16 cellular contexts compared by ENCODE assay signal in the genomic region with DNA sequence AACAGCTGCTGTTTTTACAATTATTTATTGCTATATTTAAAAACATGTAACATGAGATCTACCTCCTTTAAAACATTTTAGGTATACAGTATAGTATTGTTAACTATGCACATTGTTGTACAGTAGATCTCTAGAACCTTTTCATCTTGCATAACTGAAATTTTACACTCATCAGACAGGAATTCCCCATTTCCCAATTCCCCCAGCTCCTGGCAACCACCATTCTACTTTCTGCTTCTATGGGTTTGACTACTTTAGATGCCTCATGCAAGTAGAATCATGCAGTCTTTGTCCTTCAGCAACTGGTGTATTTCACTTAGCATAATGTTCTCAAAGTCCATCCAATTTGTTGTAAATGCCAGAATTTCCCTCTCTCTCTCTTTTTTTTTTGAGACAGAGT. TPM values are rescaled to one million over a fixed set of nuclear protein-coding genes. Genes with fewer than 3 reads are reported as not detected.
DNase-seq lines count a peak whose midpoint lies in the region; ATAC-seq, FAIRE-seq and TF ChIP-seq lines count a peak whose summit lies in the region.
"Had no signal": no experiment of that assay in that cellular context is flagged by ENCODE, and none has a peak within 500 bp of the region (broad histone marks: within the 10 kb centered on the region; RNA-seq: fewer than 3 reads in every experiment).

No MANE protein-coding gene starts in this region.

- no peaks in the 10 kb centered on the region for H3K27me3 Mint-ChIP-seq in stimulated activated naive CD8-positive, alpha-beta T cell treated with anti-CD3 and anti-CD28 coated beads, Interleukin-15, amount 100 ng/mL, for 72 hours
- peaks cover 6% of the 10 kb centered on the region for H3K27me3 Mint-ChIP-seq in WTC11 (ENCODE audit: low read depth)
- peaks cover 3 to 10% (median 5%) of the 10 kb centered on the region in 3 donors for H3K27me3 Mint-ChIP-seq in immature natural killer cell (ENCODE audit: low read depth in 3 of 3)
- H3K27me3 Mint-ChIP-seq: activated CD8-positive, alpha-beta T cell treated with anti-CD3 and anti-CD28 coated beads for 36 hours had no signal

- H3K4me3 Mint-ChIP-seq in stimulated activated naive CD8-positive, alpha-beta T cell treated with anti-CD3 and anti-CD28 coated beads, Interleukin-15, amount 100 ng/mL, for 72 hours, result no peak overlapping the region
- H3K4me3 Mint-ChIP-seq in WTC11, result no peak overlapping the region
- no peak overlapping the region for H3K4me3 Mint-ChIP-seq in immature natural killer cell
- H3K4me3 Mint-ChIP-seq: activated CD8-positive, alpha-beta T cell treated with anti-CD3 and anti-CD28 coated beads for 36 hours had no signal

- DNase-seq in GM18507 (ENCODE audit: extremely low spot score, insufficient read length, low read depth), result no peak
- DNase-seq in renal cortical epithelial cell (ENCODE audit: low read depth), result peak; percentile 66
- DNase-seq in stimulated activated naive CD8-positive, alpha-beta T cell treated with anti-CD3 and anti-CD28 coated beads, Interleukin-15, amount 100 ng/mL, for 72 hours, result no peak
- no peak for DNase-seq in WTC11 (ENCODE audit: low spot score)
- no peak for DNase-seq in stimulated activated CD4-positive, alpha-beta T cell treated with anti-CD3 and anti-CD28 coated beads, Interleukin-4, amount 100 ng/mL, for 1 hour
- DNase-seq in immature natural killer cell, result no peak
- DNase-seq: activated CD8-positive, alpha-beta T cell treated with anti-CD3 and anti-CD28 coated beads for 36 hours; Caco-2; caudate nucleus; NCI-H748 treated with DMSO at 0.1 percent for 48 hours; T-helper 9 cell; testis had no signal

- POLR2A ChIA-PET in WTC11 (lab: Charles Lee), result no interaction called here

- no peak overlapping the region for H3K27ac Mint-ChIP-seq in stimulated activated naive CD8-positive, alpha-beta T cell treated with anti-CD3 and anti-CD28 coated beads, Interleukin-15, amount 100 ng/mL, for 72 hours
- no peak overlapping the region for H3K27ac Mint-ChIP-seq in WTC11
- no peak overlapping the region for H3K27ac Mint-ChIP-seq in immature natural killer cell
- H3K27ac Mint-ChIP-seq: activated CD8-positive, alpha-beta T cell treated with anti-CD3 and anti-CD28 coated beads for 36 hours had no signal

- H3K4me1 Mint-ChIP-seq in stimulated activated naive CD8-positive, alpha-beta T cell treated with anti-CD3 and anti-CD28 coated beads, Interleukin-15, amount 100 ng/mL, for 72 hours, result peaks cover 7% of the 10 kb centered on the region
- no peaks in the 10 kb centered on the region for H3K4me1 Mint-ChIP-seq in WTC11
- no peaks in the 10 kb centered on the region for H3K4me1 Mint-ChIP-seq in immature natural killer cell

- FAIRE-seq in GM18507 (lab: Jason Lieb, UNC), result peak; percentile 5
- FAIRE-seq: endothelial cell of umbilical vein had no signal

- no peaks in the 10 kb centered on the region for H3K36me3 Mint-ChIP-seq in WTC11
- H3K36me3 Mint-ChIP-seq in immature natural killer cell, result peaks cover 0 to 10% (median 3%) of the 10 kb centered on the region in 3 donors

- ATAC-seq in SK-N-SH treated with all-trans-retinoic acid at 6 μM for 48 hours, result peak; percentile 61; the same call in 2 of the 3 replicates
- ATAC-seq in esophagus mucosa, result peak; percentile 59
- no peak for ATAC-seq in stimulated activated naive CD8-positive, alpha-beta T cell treated with anti-CD3 and anti-CD28 coated beads, Interleukin-15, amount 100 ng/mL, for 72 hours
- no peak for ATAC-seq in WTC11
- ATAC-seq: activated CD8-positive, alpha-beta T cell treated with anti-CD3 and anti-CD28 coated beads for 36 hours had no signal

- H3K9me3 Mint-ChIP-seq in stimulated activated naive CD8-positive, alpha-beta T cell treated with anti-CD3 and anti-CD28 coated beads, Interleukin-15, amount 100 ng/mL, for 72 hours, result peaks cover 6 to 9% of the 10 kb centered on the region in 2 donors
- peaks cover 21% of the 10 kb centered on the region for H3K9me3 Mint-ChIP-seq in WTC11
- peaks cover 0 to 16% (median 2%) of the 10 kb centered on the region in 6 donors for H3K9me3 Mint-ChIP-seq in immature natural killer cell

- CTCF ChIA-PET in WTC11 (lab: Charles Lee), result no interaction called here

- no peak for TF ChIP-seq CTCF in WTC11 (IDR thresholded peaks at IDR 0.05)

TF ChIP-seq in SK-N-SH treated with all-trans-retinoic acid at 6 μM for 48 hours, 23 proteins besides CTCF, POLR2A, EP300 and RAD21:
- no peak for TF ChIP-seq SNAI2 (CRISPR knock-in tag; IDR thresholded peaks at IDR 0.05)
- TF ChIP-seq BACH2 (CRISPR knock-in tag; IDR thresholded peaks at IDR 0.05; ENCODE audit: borderline replicate concordance), result no peak
- TF ChIP-seq ZNF70 (CRISPR knock-in tag; IDR thresholded peaks at IDR 0.05), result no peak
- no peak for TF ChIP-seq ZFP30 (CRISPR knock-in tag; IDR thresholded peaks at IDR 0.05)
- TF ChIP-seq ISL1 (CRISPR knock-in tag; IDR thresholded peaks at IDR 0.05), result no peak
- no peak for TF ChIP-seq ZFP3 (CRISPR knock-in tag; IDR thresholded peaks at IDR 0.05)
- TF ChIP-seq CSDC2 (CRISPR knock-in tag; IDR thresholded peaks at IDR 0.05), result no peak
- TF ChIP-seq RARB (CRISPR knock-in tag; IDR thresholded peaks at IDR 0.05), result no peak
- TF ChIP-seq GLIS3 (CRISPR knock-in tag; IDR thresholded peaks at IDR 0.05), result no peak
- no peak for TF ChIP-seq ZNF565 (CRISPR knock-in tag; conservative IDR thresholded peaks at IDR 0.05; ENCODE audit: low read depth)
- TF ChIP-seq, protein P1, sequence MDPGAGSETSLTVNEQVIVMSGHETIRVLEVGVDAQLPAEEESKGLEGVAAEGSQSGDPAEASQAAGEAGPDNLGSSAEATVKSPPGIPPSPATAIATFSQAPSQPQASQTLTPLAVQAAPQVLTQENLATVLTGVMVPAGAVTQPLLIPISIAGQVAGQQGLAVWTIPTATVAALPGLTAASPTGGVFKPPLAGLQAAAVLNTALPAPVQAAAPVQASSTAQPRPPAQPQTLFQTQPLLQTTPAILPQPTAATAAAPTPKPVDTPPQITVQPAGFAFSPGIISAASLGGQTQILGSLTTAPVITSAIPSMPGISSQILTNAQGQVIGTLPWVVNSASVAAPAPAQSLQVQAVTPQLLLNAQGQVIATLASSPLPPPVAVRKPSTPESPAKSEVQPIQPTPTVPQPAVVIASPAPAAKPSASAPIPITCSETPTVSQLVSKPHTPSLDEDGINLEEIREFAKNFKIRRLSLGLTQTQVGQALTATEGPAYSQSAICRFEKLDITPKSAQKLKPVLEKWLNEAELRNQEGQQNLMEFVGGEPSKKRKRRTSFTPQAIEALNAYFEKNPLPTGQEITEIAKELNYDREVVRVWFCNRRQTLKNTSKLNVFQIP (CRISPR knock-in tag; IDR thresholded peaks at IDR 0.05; ENCODE audit: borderline replicate concordance, low read depth), result no peak

TF ChIP-seq in WTC11, 78 proteins besides CTCF, POLR2A, EP300 and RAD21 (continues in another document):
- no peak for TF ChIP-seq ZNF219 (CRISPR knock-in tag; IDR thresholded peaks at IDR 0.05; ENCODE audit: borderline replicate concordance)
- no peak for TF ChIP-seq ZNF232 (CRISPR knock-in tag; IDR thresholded peaks at IDR 0.05)
- no peak for TF ChIP-seq ZNF138 (CRISPR knock-in tag; conservative IDR thresholded peaks at IDR 0.05)
- TF ChIP-seq GRHL2 (CRISPR knock-in tag; IDR thresholded peaks at IDR 0.05; ENCODE audit: insufficient replicate concordance, severe bottlenecking), result no peak
- TF ChIP-seq, protein P2, sequence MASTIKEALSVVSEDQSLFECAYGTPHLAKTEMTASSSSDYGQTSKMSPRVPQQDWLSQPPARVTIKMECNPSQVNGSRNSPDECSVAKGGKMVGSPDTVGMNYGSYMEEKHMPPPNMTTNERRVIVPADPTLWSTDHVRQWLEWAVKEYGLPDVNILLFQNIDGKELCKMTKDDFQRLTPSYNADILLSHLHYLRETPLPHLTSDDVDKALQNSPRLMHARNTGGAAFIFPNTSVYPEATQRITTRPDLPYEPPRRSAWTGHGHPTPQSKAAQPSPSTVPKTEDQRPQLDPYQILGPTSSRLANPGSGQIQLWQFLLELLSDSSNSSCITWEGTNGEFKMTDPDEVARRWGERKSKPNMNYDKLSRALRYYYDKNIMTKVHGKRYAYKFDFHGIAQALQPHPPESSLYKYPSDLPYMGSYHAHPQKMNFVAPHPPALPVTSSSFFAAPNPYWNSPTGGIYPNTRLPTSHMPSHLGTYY (CRISPR knock-in tag; IDR thresholded peaks at IDR 0.05), result no peak
- no peak for TF ChIP-seq NFE2L1 (CRISPR knock-in tag; IDR thresholded peaks at IDR 0.05)
- no peak for TF ChIP-seq FOXK1 (CRISPR knock-in tag; IDR thresholded peaks at IDR 0.05)
- no peak for TF ChIP-seq ATF1 (CRISPR knock-in tag; IDR thresholded peaks at IDR 0.05)
- TF ChIP-seq, protein P3, sequence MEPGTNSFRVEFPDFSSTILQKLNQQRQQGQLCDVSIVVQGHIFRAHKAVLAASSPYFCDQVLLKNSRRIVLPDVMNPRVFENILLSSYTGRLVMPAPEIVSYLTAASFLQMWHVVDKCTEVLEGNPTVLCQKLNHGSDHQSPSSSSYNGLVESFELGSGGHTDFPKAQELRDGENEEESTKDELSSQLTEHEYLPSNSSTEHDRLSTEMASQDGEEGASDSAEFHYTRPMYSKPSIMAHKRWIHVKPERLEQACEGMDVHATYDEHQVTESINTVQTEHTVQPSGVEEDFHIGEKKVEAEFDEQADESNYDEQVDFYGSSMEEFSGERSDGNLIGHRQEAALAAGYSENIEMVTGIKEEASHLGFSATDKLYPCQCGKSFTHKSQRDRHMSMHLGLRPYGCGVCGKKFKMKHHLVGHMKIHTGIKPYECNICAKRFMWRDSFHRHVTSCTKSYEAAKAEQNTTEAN (CRISPR knock-in tag; IDR thresholded peaks at IDR 0.05), result no peak
- TF ChIP-seq, protein P4, sequence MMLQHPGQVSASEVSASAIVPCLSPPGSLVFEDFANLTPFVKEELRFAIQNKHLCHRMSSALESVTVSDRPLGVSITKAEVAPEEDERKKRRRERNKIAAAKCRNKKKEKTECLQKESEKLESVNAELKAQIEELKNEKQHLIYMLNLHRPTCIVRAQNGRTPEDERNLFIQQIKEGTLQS (CRISPR knock-in tag; conservative IDR thresholded peaks at IDR 0.05), result no peak
- no peak for TF ChIP-seq NFATC4 (CRISPR knock-in tag; IDR thresholded peaks at IDR 0.05)

RNA-seq across cellular contexts. Expression of a gene that starts 9.7 kb away (rescaled TPM):
- 19.6 TPM for total RNA-seq in esophagus mucosa
- total RNA-seq in renal cortical epithelial cell, result 22.3 and 27.8 TPM in 2 replicates
- total RNA-seq in WTC11 (2021), result 58.2 to 70.3 TPM (median 65.2 TPM) in 3 replicates
- 10 to 100 TPM; 39.8 to 49.4 (median 49.3) TPM for polyA plus RNA-seq in immature natural killer cell

RNA-seq across cellular contexts. Expression of a gene that starts 48.5 kb away (rescaled TPM):
- total RNA-seq in esophagus mucosa (not detected), renal cortical epithelial cell (not detected in 2 replicates), WTC11 (2021) (not detected in 3 replicates)
- polyA plus RNA-seq in immature natural killer cell, result not detected
- total RNA-seq: Caco-2, endothelial cell of umbilical vein, lung microvascular endothelial cell had no signal
- polyA plus RNA-seq: endothelial cell of umbilical vein had no signal

Comparison
In these comparisons a context has a peak if more than half of its experiments do, and no peak if none do; other contexts are left out.
1. ATAC-seq: peak in SK-N-SH treated with all-trans-retinoic acid at 6 μM for 48 hours (single experiment) and esophagus mucosa (single experiment); none in stimulated activated naive CD8-positive, alpha-beta T cell treated with anti-CD3 and anti-CD28 coated beads, Interleukin-15, amount 100 ng/mL, for 72 hours (single experiment) and WTC11 (single experiment).